Comparison of ENCODE assay signal across 8 cellular contexts in the genomic region with DNA sequence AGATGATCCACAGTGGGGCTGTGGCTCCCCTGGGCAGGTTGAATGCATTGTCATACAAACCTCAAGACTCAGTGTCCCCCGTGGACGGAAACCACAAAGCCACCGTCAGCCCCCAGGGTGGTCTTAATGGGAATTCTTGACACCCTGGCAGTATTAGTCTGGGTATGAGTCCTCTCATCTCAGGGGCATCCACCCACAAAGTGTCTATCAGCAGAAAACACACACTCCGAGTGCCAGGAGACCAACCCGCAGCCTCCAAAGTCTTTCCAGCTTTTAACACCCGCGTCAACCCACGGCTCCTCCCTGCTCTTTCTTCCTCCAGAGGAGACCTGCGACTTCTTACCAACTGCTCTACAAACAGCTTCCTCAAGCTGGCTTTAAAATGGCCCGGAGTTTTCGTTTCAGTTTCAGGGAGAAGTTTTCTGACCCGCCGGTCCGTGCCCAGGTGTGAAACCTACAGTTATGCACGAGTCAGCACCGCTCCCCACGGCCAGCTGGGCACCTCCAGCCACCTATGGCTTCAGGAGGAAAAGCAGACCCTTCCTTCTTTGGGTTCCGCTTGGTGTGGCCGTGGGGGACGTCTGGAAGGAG. TPM values are rescaled to one million over a fixed set of nuclear protein-coding genes. Genes with fewer than 3 reads are reported as not detected.
A peak's percentile ranks its signal among the peaks of the same experiment; 100 is the strongest.
DNase-seq lines count a peak whose midpoint lies in the region; ATAC-seq lines count a peak whose summit lies in the region.

No MANE protein-coding gene starts in this region.

- DNase-seq in NOMO-1 treated with dmso at 0.1 percent for 144 hours (lab: John Stamatoyannopoulos, UW; ENCODE audit: unreplicated experiment): peak; percentile 64
- peak; percentile 28 for DNase-seq in ecto neural progenitor cell (ENCODE audit: low spot score)
- DNase-seq in ureter (ENCODE audit: low spot score): peak; percentile 43
- no peak for DNase-seq in hepatic stellate cell (ENCODE audit: low spot score)
- no peak for DNase-seq in dedifferentiated amniotic fluid mesenchymal stem cell (ENCODE audit: extremely low spot score)

- ATAC-seq in GM18498 (IDR thresholded peaks at IDR 0.05; ENCODE audit: unreplicated experiment) (peak; percentile 57), GM21786 (IDR thresholded peaks at IDR 0.05; ENCODE audit: unreplicated experiment) (peak; percentile 38), esophagus mucosa (no peak)

RNA-seq across cellular contexts. Expression of gene ASMTL, which starts 14.4 kb away (rescaled TPM):
- total RNA-seq in ureter: 32.5 TPM
- 8.1 TPM for total RNA-seq in esophagus mucosa

Comparison
In these comparisons a context has a peak if more than half of its experiments do, and no peak if none do; other contexts are left out.
1. DNase-seq: peak in NOMO-1 treated with dmso at 0.1 percent for 144 hours (single experiment), ecto neural progenitor cell (single experiment) and ureter (single experiment); none in hepatic stellate cell (single experiment) and dedifferentiated amniotic fluid mesenchymal stem cell (single experiment).